ENCODE assay signal across 8 cellular contexts in genomic region chr17:81392909-81393654, GRCh38. TPM values are rescaled to one million over a fixed set of nuclear protein-coding genes. Genes with fewer than 3 reads are reported as not detected.
DNase-seq lines count a peak whose midpoint lies in the region; TF ChIP-seq lines count a peak whose summit lies in the region.

No MANE protein-coding gene starts in this region.

- TF ChIP-seq CTCF in A673 (conservative IDR thresholded peaks at IDR 0.05; ENCODE audit: low read depth, low read length) (no peak), GM10248 (IDR thresholded peaks at IDR 0.05; ENCODE audit: control extremely low read depth, extremely low read depth, low read depth, missing control alignments) (no peak)

- CTCF ChIA-PET in A673 (lab: Charles Lee): no interaction called here
- CTCF ChIA-PET in GM10248 (lab: Yijun Ruan, JAX): interaction anchor here (1.0 to 1.4 kb wide), 2 partner anchors 92 to 101 kb away, joined by 3 to 4 read pairs; no protein-coding TSS in a partner anchor

- intact Hi-C loops in A673 (cut with micrococcal nuclease; ENCODE audit: unreplicated experiment): loop anchor here (10.0 kb wide), 1 partner anchor 98 kb away; the partner anchor contains the start of gene SLC38A10

- peaks cover 11% of the 10 kb centered on the region for H3K36me3 ChIP-seq in A673 (ENCODE audit: insufficient read depth, low read length, poor library complexity, severe bottlenecking)
- no peaks in the 10 kb centered on the region for H3K36me3 ChIP-seq in HUES64 (ENCODE audit: insufficient read depth, low read length)

- H3K4me3 ChIP-seq in A673 (ENCODE audit: low read depth, low read length, poor library complexity, severe bottlenecking): peak overlapping the region; percentile 89
- peak overlapping the region; percentile 57 for H3K4me3 ChIP-seq in HUES64 (ENCODE audit: low read length)
- H3K4me3 ChIP-seq in mononuclear cell (ENCODE audit: low read length): peak overlapping the region; percentile 41

- peak overlapping the region; percentile 74 for H3K9ac ChIP-seq in HUES64 (ENCODE audit: low read depth, low read length)

- H3K27me3 ChIP-seq in A673 (replicated peaks; ENCODE audit: insufficient read depth, low read depth, low read length, poor library complexity): no peaks in the 10 kb centered on the region
- peaks cover 66% of the 10 kb centered on the region for H3K27me3 ChIP-seq in HUES64 (ENCODE audit: insufficient read depth, low read length)
- peaks cover 54% of the 10 kb centered on the region for H3K27me3 ChIP-seq in mononuclear cell (ENCODE audit: insufficient read depth, low read length)

- DNase-seq in A673 (ENCODE audit: low spot score): peak; percentile 54
- DNase-seq in amniotic stem cell (lab: John Stamatoyannopoulos, UW): no peak
- DNase-seq in globus pallidus (ENCODE audit: low spot score): no peak
- no peak for DNase-seq in GOT3 (lab: John Stamatoyannopoulos, UW)
- no peak for DNase-seq in GM10248 (ENCODE audit: extremely low spot score)

- no peaks in the 10 kb centered on the region for H3K9me3 ChIP-seq in A673 (ENCODE audit: low read depth, low read length, poor library complexity, severe bottlenecking)
- no peaks in the 10 kb centered on the region for H3K9me3 ChIP-seq in HUES64 (ENCODE audit: insufficient read depth, low read depth, low read length)
- H3K9me3 ChIP-seq in mononuclear cell (ENCODE audit: low read depth, low read length): no peaks in the 10 kb centered on the region

- BruUV-seq in A673 (replicated peaks; lab: Mats Ljungman, UMichigan): no TSS peak

- H3K4me1 ChIP-seq in A673 (ENCODE audit: insufficient read depth, low read length, poor library complexity, severe bottlenecking) (peaks cover 55% of the 10 kb centered on the region), HUES64 (ENCODE audit: insufficient read depth, low read length) (peaks cover 45% of the 10 kb centered on the region), mononuclear cell (ENCODE audit: insufficient read depth, low read length) (peaks cover 60% of the 10 kb centered on the region)

- WGBS in HUES64: under 1% methylated on average over 93 of the region's 93 CpGs

- POLR2A ChIA-PET in A673 (lab: Charles Lee; ENCODE audit: low non-redundant PET): interaction anchor here (0.5 to 0.6 kb wide), 2 partner anchors 99 to 106 kb away, joined by 6 to 11 read pairs; no protein-coding TSS in a partner anchor
- POLR2A ChIA-PET in GM10248 (lab: Yijun Ruan, JAX): interaction anchor here (0.6 kb wide), 1 partner anchor 239 kb away, joined by 3 read pairs; no protein-coding TSS in a partner anchor

- H3K27ac ChIP-seq in A673 (ENCODE audit: low read depth, low read length, poor library complexity, severe bottlenecking) (peak overlapping the region; percentile 98), HUES64 (ENCODE audit: low read depth, low read length) (peak overlapping the region; percentile 82; the same call in 1 of the 2 replicates), cingulate gyrus (ENCODE audit: low read depth, low read length) (peak overlapping the region; percentile 91)

RNA-seq across cellular contexts. Expression of gene BAHCC1, which starts 2.2 kb away (rescaled TPM):
- total RNA-seq in A673 (2021): 74.2 and 80.6 TPM in 2 replicates
- 7.8 TPM for polyA plus RNA-seq in HUES64 (2013, experiment 1 of 2)
- 12.9 TPM for polyA plus RNA-seq in HUES64 (2013, experiment 2 of 2)
- 2.0 TPM for total RNA-seq in mononuclear cell

Comparison
In these comparisons a context has a peak if more than half of its experiments do, and no peak if none do; other contexts are left out.
1. RNA of gene BAHCC1, which starts 2.2 kb away (total RNA-seq): 74.2 to 80.6 TPM in A673; 2.0 TPM in mononuclear cell (single experiment); every median in the first group is over 10 times any median in the second.
2. Peak in every context shown above with its lines, with median percentiles within 50 percentile points of each other: H3K27ac ChIP-seq and H3K4me3 ChIP-seq.